12 cellular contexts compared by ENCODE assay signal in genomic region chr21:44573630-44574456, GRCh38. TPM values are rescaled to one million over a fixed set of nuclear protein-coding genes. Genes with fewer than 3 reads are reported as not detected.
A peak's percentile ranks its signal among the peaks of the same experiment; 100 is the strongest.
DNase-seq lines count a peak whose midpoint lies in the region; ATAC-seq and TF ChIP-seq lines count a peak whose summit lies in the region.
"Not testable (repeated sequence)": the region's sequence is repeated elsewhere in the genome, so short reads cannot be mapped to it uniquely, and the experiment has no call there.
"Had no signal": no experiment of that assay in that cellular context is flagged by ENCODE, and none has a peak within 500 bp of the region (broad histone marks: within the 10 kb centered on the region; RNA-seq: fewer than 3 reads in every experiment).

TSS of gene KRTAP10-4 (plus strand) at chr21:44573729. CDS start at chr21:44573759, 30 bp downstream.

- RAD21 ChIA-PET in HCT116 (lab: Charles Lee; ENCODE audit: low non-redundant PET in 1 of 2, low total read pairs in 2 of 2, uncharacterized antibody in 2 of 2, unreplicated experiment in 2 of 2), result not testable (repeated sequence)

- not testable (repeated sequence) for BruUV-seq in HCT116 (replicated peaks; lab: Mats Ljungman, UMichigan)

- H3K4me1 Mint-ChIP-seq in chondrocyte (ENCODE audit: low read depth), result not testable (repeated sequence)

- peak within 1 kb of the TSS; percentile 55 for H3K27ac Mint-ChIP-seq in chondrocyte (ENCODE audit: unreplicated experiment)

- not testable (repeated sequence) for H3K9me2 ChIP-seq in HCT116 (ENCODE audit: insufficient read depth)

- H3K4me2 ChIP-seq in HCT116 (ENCODE audit: low read length), result peak within 1 kb of the TSS; percentile 23

- H3K79me2 ChIP-seq in HCT116 (ENCODE audit: insufficient read depth, low read length), result not testable (repeated sequence)

- H3K4me3 Mint-ChIP-seq in chondrocyte (ENCODE audit: unreplicated experiment), result not testable (repeated sequence)

- not testable (repeated sequence) for ATAC-seq in HCT116; lung (ENCODE audit: insufficient read depth, low FRiP score)
- ATAC-seq in left ventricle myocardium superior, result peak; percentile 54

- not testable (repeated sequence) for H3K36me3 Mint-ChIP-seq in chondrocyte (ENCODE audit: low read depth)

- TF ChIP-seq RAD21 in HCT116 (IDR thresholded peaks at IDR 0.05; ENCODE audit: low read depth), result not testable (repeated sequence)

- TF ChIP-seq CTCF in C4-2B (conservative IDR thresholded peaks at IDR 0.05); HCT116 (IDR thresholded peaks at IDR 0.05 in 2 of 3, conservative IDR thresholded peaks at IDR 0.05 in 1 of 3; ENCODE audit: borderline replicate concordance in 1 of 3, insufficient read depth in 1 of 3, low read depth in 2 of 3, low read length in 2 of 3); chondrocyte (IDR thresholded peaks at IDR 0.05); lung (IDR thresholded peaks at IDR 0.05; ENCODE audit: control extremely low read depth, extremely low read depth): not testable (repeated sequence)

- not testable (repeated sequence) for H3K4me1 ChIP-seq in HCT116 (ENCODE audit: control insufficient read depth in 1 of 2, insufficient read depth in 2 of 2, low read length in 2 of 2); lung (ENCODE audit: control insufficient read depth in 2 of 2, insufficient read depth in 2 of 2, low read length in 2 of 2)

- not testable (repeated sequence) for H3K36me3 ChIP-seq in HCT116 (ENCODE audit: control insufficient read depth in 1 of 2, insufficient read depth in 2 of 2, low read length in 2 of 2); lung (ENCODE audit: control insufficient read depth in 2 of 2, insufficient read depth in 2 of 2, low read length in 2 of 2)

- H3K27ac ChIP-seq in C4-2B, result peak within 1 kb of the TSS; percentile 31; the same call in 1 of the 2 replicates
- H3K27ac ChIP-seq in HCT116 (ENCODE audit: low read depth, low read length); lung (ENCODE audit: low read depth in 1 of 2, low read length in 1 of 2): not testable (repeated sequence)

- not testable (repeated sequence) for H4K20me1 ChIP-seq in HCT116 (ENCODE audit: insufficient read depth)

- H3K9me3 ChIP-seq in HCT116 (ENCODE audit: control insufficient read depth in 1 of 2, insufficient read depth in 1 of 2, low read depth in 1 of 2, low read length in 2 of 2), result not testable (repeated sequence)
- H3K9me3 ChIP-seq in lung (ENCODE audit: control insufficient read depth in 2 of 2, insufficient read depth in 1 of 2, low read length in 1 of 2), result peaks cover 2 to 24% of the 10 kb centered on the region in 2 donors

- H3K9me3 Mint-ChIP-seq in chondrocyte (ENCODE audit: low read depth), result peaks cover 33% of the 10 kb centered on the region

- not testable (repeated sequence) for TF ChIP-seq POLR2A in HCT116 (IDR thresholded peaks at IDR 0.05; ENCODE audit: borderline replicate concordance, extremely low read depth, insufficient read depth, insufficient read length)

- WGBS in lung, 2 donors, result 61 to 72% methylated on average over 19 to 22 of the region's 25 CpGs

- intact Hi-C loops in HCT116 (cut with micrococcal nuclease); left ventricle myocardium superior (cut with micrococcal nuclease); posterior vena cava (cut with DNase I): not testable (repeated sequence)

- not testable (repeated sequence) for DNase-seq in HCT116 (ENCODE audit: low read depth, low spot score); left ventricle myocardium superior
- DNase-seq in NCI-H146 treated with DMSO at 0.1 percent for 48 hours (lab: John Stamatoyannopoulos, UW; ENCODE audit: unreplicated experiment) (peak; percentile 34), chondrocyte (ENCODE audit: low spot score) (peak; percentile 77), lung (ENCODE audit: low spot score) (peak; percentile 15), posterior vena cava (ENCODE audit: low spot score) (peak; percentile 79)
- peak; percentile 49 for DNase-seq in activated CD8-positive, alpha-beta memory T cell treated with anti-CD3 and anti-CD28 coated beads for 24 hours

- not testable (repeated sequence) for H3K4me3 ChIP-seq in HCT116 (replicated peaks in 1 of 2; ENCODE audit: low read depth in 1 of 2, low read length in 2 of 2); lung

- H3K27me3 ChIP-seq in HCT116 (ENCODE audit: insufficient read depth, low read length); lung (ENCODE audit: control insufficient read depth, insufficient read depth): not testable (repeated sequence)

- H3K9ac ChIP-seq in HCT116 (ENCODE audit: low read length), result not testable (repeated sequence)

- peaks cover 15% of the 10 kb centered on the region for H3K27me3 Mint-ChIP-seq in chondrocyte (ENCODE audit: low read depth)

- CTCF ChIA-PET in HCT116 (lab: Charles Lee), result not testable (repeated sequence)

- POLR2A ChIA-PET in HCT116 (lab: Charles Lee), result not testable (repeated sequence)

- not testable (repeated sequence) for H2AFZ ChIP-seq in HCT116 (ENCODE audit: low read depth, low read length, poor library complexity, severe bottlenecking)

RNA-seq across cellular contexts. Expression of gene KRTAP10-4, which starts in this region (rescaled TPM):
- total RNA-seq in HCT116 (2021; ENCODE audit: unreplicated experiment) (not detected), chondrocyte (not detected in 3 replicates), left ventricle myocardium superior (not detected), lung (not detected), posterior vena cava (not detected)
- polyA plus RNA-seq in HCT116 (2012), result not detected in 2 replicates
- not detected for polyA plus RNA-seq in lung
- total RNA-seq: CD8-positive, alpha-beta T cell; IMR-90; NCI-H460; PC-9 had no signal
- polyA plus RNA-seq: IMR-90 had no signal

Comparison
In these comparisons a context has a peak if more than half of its experiments do, and no peak if none do; other contexts are left out.
1. Peak in DNase-seq in chondrocyte; RNA of the gene not detected or under 1 TPM.
2. Peak in ATAC-seq in left ventricle myocardium superior; RNA of the gene not detected or under 1 TPM.
3. Peak in DNase-seq in lung; RNA of the gene not detected or under 1 TPM.
4. Peak in DNase-seq in posterior vena cava; RNA of the gene not detected or under 1 TPM.